8 cellular contexts compared by ENCODE assay signal in the genomic region with DNA sequence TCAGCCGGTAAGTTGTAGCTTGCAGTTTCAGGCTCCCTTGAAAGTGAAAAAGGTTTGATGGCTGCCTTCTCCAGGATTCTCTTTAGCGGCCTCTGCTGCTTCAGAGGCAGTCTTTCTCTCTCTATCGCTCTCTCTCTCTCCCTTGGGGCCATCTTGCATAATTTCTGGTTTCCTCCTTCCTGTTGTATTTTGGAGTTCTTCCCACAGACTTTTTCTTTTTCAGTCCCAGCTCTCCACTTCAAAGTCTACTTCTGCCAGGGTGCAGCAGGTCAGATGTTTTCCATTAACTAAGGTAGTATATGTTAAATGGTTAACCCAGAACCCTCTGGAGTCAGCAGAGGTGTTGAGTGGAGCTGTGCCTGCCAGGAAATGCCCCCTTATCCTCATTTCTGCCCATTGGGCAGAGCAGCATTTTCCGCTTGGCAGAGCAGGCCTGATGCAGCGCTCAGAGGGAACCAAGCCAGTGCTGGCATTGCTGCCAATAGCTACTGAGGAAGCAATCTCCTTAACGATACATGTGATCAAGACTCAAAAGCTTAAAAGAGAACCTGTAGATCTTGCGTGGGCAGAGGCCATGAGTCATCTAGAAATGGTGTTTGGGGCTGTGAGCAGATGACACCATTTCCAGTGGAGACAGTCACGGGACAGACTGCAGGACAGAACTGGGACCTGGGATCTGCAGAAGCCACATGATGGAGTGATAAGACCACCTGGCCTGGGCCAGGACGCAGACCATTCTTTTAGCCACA. TPM values are rescaled to one million over a fixed set of nuclear protein-coding genes. Genes with fewer than 3 reads are reported as not detected.
A peak's percentile ranks its signal among the peaks of the same experiment; 100 is the strongest.
DNase-seq lines count a peak whose midpoint lies in the region; ATAC-seq and TF ChIP-seq lines count a peak whose summit lies in the region.

No MANE protein-coding gene starts in this region.

- DNase-seq in GM06990 (ENCODE audit: extremely low read depth, insufficient read length) (peak; percentile 28), GM20000 (ENCODE audit: low spot score) (peak; percentile 79), Right ventricle myocardium superior (peak; percentile 81), renal cortical epithelial cell (ENCODE audit: low read depth) (peak; percentile 100), NCI-H2081 (lab: John Stamatoyannopoulos, UW) (no peak), NCI-H82 (lab: John Stamatoyannopoulos, UW) (no peak)
- peak; percentile 47 to 57 for DNase-seq in activated T-cell treated with anti-CD3 and anti-CD28 coated beads, Interleukin-2, amount 50 U/mL, for 48 hours

- ATAC-seq in HG03558 (IDR thresholded peaks at IDR 0.05; ENCODE audit: extremely low read depth, unreplicated experiment), result peak; percentile 54
- ATAC-seq in Right ventricle myocardium superior (ENCODE audit: poor library complexity), result peak; percentile 78

- no peaks in the 10 kb centered on the region for H3K27me3 ChIP-seq in GM06990 (replicated peaks; ENCODE audit: control insufficient read depth, insufficient read depth, low read length)

- H3K36me3 ChIP-seq in GM06990 (ENCODE audit: control insufficient read depth, insufficient read depth, low read length), result no peaks in the 10 kb centered on the region

- no peak overlapping the region for H3K4me3 ChIP-seq in GM06990 (replicated peaks; ENCODE audit: low read depth, low read length)

- TF ChIP-seq CTCF in GM06990 (IDR thresholded peaks at IDR 0.05; ENCODE audit: insufficient read depth, low read length, poor library complexity, severe bottlenecking), result peak; percentile 43
- no peak for TF ChIP-seq CTCF in GM20000 (IDR thresholded peaks at IDR 0.05; ENCODE audit: extremely low read depth, missing control alignments)

- intact Hi-C loops in Right ventricle myocardium superior (cut with DNase I), result no loop called here

RNA-seq across cellular contexts. Expression of a gene that starts 20.8 kb away (rescaled TPM):
- total RNA-seq in Right ventricle myocardium superior, result 284 TPM
- 103 and 126 TPM in 2 replicates for total RNA-seq in renal cortical epithelial cell

RNA-seq across cellular contexts. Expression of a gene that starts 20.9 kb away (rescaled TPM):
- 7.9 TPM for total RNA-seq in Right ventricle myocardium superior
- total RNA-seq in renal cortical epithelial cell, result 5.9 and 7.5 TPM in 2 replicates

RNA-seq across cellular contexts. Expression of a gene that starts 44.1 kb away (rescaled TPM):
- total RNA-seq in Right ventricle myocardium superior, result 2.8 TPM
- total RNA-seq in renal cortical epithelial cell, result 0.69 and 11.4 TPM in 2 replicates

Comparison
In these comparisons a context has a peak if more than half of its experiments do, and no peak if none do; other contexts are left out.
1. DNase-seq: peak in GM06990 (single experiment), GM20000 (single experiment), activated T-cell treated with anti-CD3 and anti-CD28 coated beads, Interleukin-2, amount 50 U/mL, for 48 hours (2 of 2), Right ventricle myocardium superior (single experiment) and renal cortical epithelial cell (single experiment); none in NCI-H2081 (0 of 2) and NCI-H82 (single experiment).